34 cellular contexts compared by ENCODE assay signal in the genomic region with DNA sequence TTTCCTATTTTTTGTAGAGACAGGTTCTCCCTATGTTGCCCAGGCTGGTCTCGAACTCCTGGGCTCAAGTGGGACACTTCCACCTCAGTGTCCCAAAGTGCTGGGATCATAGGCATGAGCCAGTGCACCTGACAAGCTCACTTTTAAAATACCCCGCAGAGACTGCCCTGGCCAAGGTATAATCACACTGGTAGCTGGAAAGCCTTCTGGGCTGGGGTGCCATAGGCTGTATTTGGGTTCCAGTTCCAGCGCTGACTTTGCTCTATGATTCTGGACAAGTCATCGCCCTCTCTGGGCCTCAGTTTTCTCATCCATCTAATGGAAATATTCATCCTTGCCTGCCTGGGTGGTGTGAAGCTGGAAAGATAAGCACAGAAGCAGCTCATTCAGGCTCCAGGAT. TPM values are rescaled to one million over a fixed set of nuclear protein-coding genes. Genes with fewer than 3 reads are reported as not detected.
"Had no signal": no experiment of that assay in that cellular context is flagged by ENCODE, and none has a peak within 500 bp of the region (broad histone marks: within the 10 kb centered on the region; RNA-seq: fewer than 3 reads in every experiment).

No MANE protein-coding gene starts in this region.

- H3K9me3 ChIP-seq: left lung, lower lobe of right lung, neutrophil, ovary, sigmoid colon, spleen, suprapubic skin, thoracic aorta, tibial artery, uterus had no signal

- H3K27ac ChIP-seq: left lung, lower lobe of right lung, neural progenitor cell, neutrophil, ovary, sigmoid colon, spleen, suprapubic skin, thoracic aorta, tibial artery, uterus had no signal

- H3K4me1 ChIP-seq: left lung, lower lobe of right lung, neural progenitor cell, sigmoid colon, spleen, suprapubic skin, tibial artery, uterus had no signal

- H3K4me3 ChIP-seq: left lung, lower lobe of right lung, neural progenitor cell, ovary, sigmoid colon, spleen, suprapubic skin, thoracic aorta, tibial artery, uterus had no signal

- H3K27me3 ChIP-seq: neural progenitor cell, neutrophil, ovary, sigmoid colon, uterus had no signal

- ATAC-seq: left colon; left lung; lower lobe of right lung; natural killer cell; right cardiac atrium; stimulated activated effector memory CD8-positive, alpha-beta T cell treated with anti-CD3 and anti-CD28 coated beads, Interleukin-12 subunit alpha, Interleukin-12 subunit beta, amount 100 ng/mL, for 72 hours had no signal

- H3K36me3 ChIP-seq: left lung, lower lobe of right lung, neural progenitor cell, neutrophil, ovary, sigmoid colon, spleen, suprapubic skin, thoracic aorta, tibial artery, uterus had no signal

- DNase-seq: hypothalamus; immature natural killer cell; kidney; left colon; left lung; lower lobe of right lung; mammary epithelial cell; mesenchymal stem cell; naive B cell; natural killer cell; nephron progenitor cell; occipital lobe; ovary; right cardiac atrium; sigmoid colon; small intestine; spleen; stimulated activated CD4-positive, alpha-beta T cell treated with anti-CD3 and anti-CD28 coated beads, Interleukin-4, amount 100 ng/mL, for 24 hours; stimulated activated naive CD4-positive, alpha-beta T cell; trophoblast cell; uterus had no signal

RNA-seq across cellular contexts. Expression of a gene that starts 10.4 kb away (rescaled TPM):
- total RNA-seq: kidney, left colon, liver, mammary epithelial cell, mesothelial cell of epicardium, mononuclear cell, natural killer cell, occipital lobe, pulmonary artery endothelial cell, renal cortical epithelial cell, right cardiac atrium, sigmoid colon, spleen, subcutaneous adipose tissue, thoracic aorta, ureter had no signal
- polyA plus RNA-seq: immature natural killer cell, liver, mammary epithelial cell, right cardiac atrium, sigmoid colon, small intestine, spleen had no signal
